In genomic region chr6:85419046-85419759, GRCh38 we compare ENCODE assay signal across 11 cellular contexts. TPM values are rescaled to one million over a fixed set of nuclear protein-coding genes. Genes with fewer than 3 reads are reported as not detected.
A peak's percentile ranks its signal among the peaks of the same experiment; 100 is the strongest.
DNase-seq lines count a peak whose midpoint lies in the region; ATAC-seq and TF ChIP-seq lines count a peak whose summit lies in the region.
"Had no signal": no experiment of that assay in that cellular context is flagged by ENCODE, and none has a peak within 500 bp of the region (broad histone marks: within the 10 kb centered on the region; RNA-seq: fewer than 3 reads in every experiment).

No MANE protein-coding gene starts in this region.

- H3K4me3 ChIP-seq in lower lobe of right lung, result no peak overlapping the region

- H3K9me3 ChIP-seq in lower lobe of right lung, result no peaks in the 10 kb centered on the region

- DNase-seq in GM10266 (ENCODE audit: extremely low spot score) (peak; percentile 28), lower lobe of right lung (no peak), NCI-H524 (lab: John Stamatoyannopoulos, UW) (no peak), Right ventricle myocardium superior (no peak), NCI-H526 (lab: John Stamatoyannopoulos, UW) (no peak), endothelial cell (ENCODE audit: low spot score) (no peak)
- DNase-seq: CD4-positive, CD25-positive, alpha-beta regulatory T cell; NCI-H2227 treated with DMSO at 0.1 percent for 48 hours; trophoblast cell had no signal

- no peaks in the 10 kb centered on the region for H3K4me1 Mint-ChIP-seq in endothelial cell (ENCODE audit: unreplicated experiment)

- ATAC-seq in GM21515 (IDR thresholded peaks at IDR 0.05; ENCODE audit: unreplicated experiment) (peak; percentile 78), HG03520 (IDR thresholded peaks at IDR 0.05; ENCODE audit: unreplicated experiment) (peak; percentile 49), lower lobe of right lung (peak; percentile 9 to 50), Right ventricle myocardium superior (ENCODE audit: poor library complexity) (no peak)

- no peak overlapping the region for H3K4me3 Mint-ChIP-seq in endothelial cell (ENCODE audit: unreplicated experiment)

- no peak overlapping the region for H3K27ac Mint-ChIP-seq in endothelial cell (ENCODE audit: unreplicated experiment)
- H3K27ac Mint-ChIP-seq: CD4-positive, CD25-positive, alpha-beta regulatory T cell had no signal

- H3K36me3 ChIP-seq in lower lobe of right lung, result no peaks in the 10 kb centered on the region

- H3K27ac ChIP-seq in lower lobe of right lung, result no peak overlapping the region

- no peaks in the 10 kb centered on the region for H3K36me3 Mint-ChIP-seq in endothelial cell (ENCODE audit: low read depth, unreplicated experiment)
- H3K36me3 Mint-ChIP-seq: CD4-positive, CD25-positive, alpha-beta regulatory T cell had no signal

- no peaks in the 10 kb centered on the region for H3K4me1 ChIP-seq in lower lobe of right lung

- no peak for TF ChIP-seq CTCF in GM10266 (IDR thresholded peaks at IDR 0.05; ENCODE audit: control insufficient read depth, insufficient read depth, low read depth, missing control alignments)
- TF ChIP-seq CTCF in lower lobe of right lung (IDR thresholded peaks at IDR 0.05), result no peak
- no peak for TF ChIP-seq CTCF in endothelial cell (IDR thresholded peaks at IDR 0.05; ENCODE audit: unreplicated experiment)

- no peaks in the 10 kb centered on the region for H3K9me3 Mint-ChIP-seq in endothelial cell (ENCODE audit: unreplicated experiment)

- no peaks in the 10 kb centered on the region for H3K27me3 ChIP-seq in lower lobe of right lung (ENCODE audit: low read depth)

- intact Hi-C loops in lower lobe of right lung (cut with DNase I), result no loop called here
- intact Hi-C loops in Right ventricle myocardium superior (cut with DNase I), result no loop called here

- peaks cover 1% of the 10 kb centered on the region for H3K27me3 Mint-ChIP-seq in endothelial cell (ENCODE audit: unreplicated experiment)

RNA-seq across cellular contexts. Expression of gene NT5E, which starts 30.7 kb away (rescaled TPM):
- total RNA-seq in lower lobe of right lung, result 18.0 TPM
- 4.2 TPM for total RNA-seq in Right ventricle myocardium superior
- total RNA-seq in endothelial cell (ENCODE audit: unreplicated experiment), result 47.1 TPM
